Comparison of ENCODE assay signal across 8 cellular contexts in the genomic region with DNA sequence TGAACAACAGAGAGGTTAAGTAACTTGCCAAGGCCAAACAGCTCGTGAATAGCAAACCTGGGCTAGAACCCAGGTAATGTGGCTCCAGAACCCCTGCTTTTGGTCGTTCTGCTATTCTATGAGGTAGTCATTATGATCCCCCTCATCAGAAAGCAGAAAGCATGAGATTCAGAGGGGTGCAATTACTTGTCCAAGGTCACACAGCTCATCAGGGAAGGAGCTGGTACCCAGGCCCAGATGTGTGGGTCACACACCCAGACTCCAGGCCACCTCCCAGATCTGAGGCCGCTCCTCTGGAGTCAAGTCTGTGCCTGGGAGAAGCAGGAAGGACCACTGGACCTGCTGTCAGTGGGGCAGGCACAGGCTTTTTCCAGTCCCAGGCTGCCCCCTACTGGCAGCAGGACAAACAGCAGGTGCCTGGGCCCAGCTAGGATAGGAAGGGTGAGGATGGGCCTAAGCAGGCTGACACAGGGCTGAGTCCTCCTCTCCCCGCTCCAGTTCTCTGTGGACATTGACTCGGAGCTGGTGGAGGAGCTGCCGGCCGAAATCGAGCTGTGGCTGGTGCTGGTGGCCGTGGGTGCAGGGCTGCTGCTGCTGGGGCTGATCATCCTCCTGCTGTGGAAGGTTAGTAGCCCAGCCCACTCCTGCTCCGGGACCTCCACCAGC. TPM values are rescaled to one million over a fixed set of nuclear protein-coding genes. Genes with fewer than 3 reads are reported as not detected.
A peak's percentile ranks its signal among the peaks of the same experiment; 100 is the strongest.
DNase-seq lines count a peak whose midpoint lies in the region; ATAC-seq lines count a peak whose summit lies in the region.

No MANE protein-coding gene starts in this region.

- POLR2A ChIA-PET in activated CD4-positive, alpha-beta memory T cell treated with anti-CD3 and anti-CD28 coated beads, Interleukin-2, amount 10 ng/mL, durations not matched to agents 7 days and 5 days (lab: Charles Lee), result interaction anchor here (0.9 kb wide), 1 partner anchor 9 kb away, joined by 3 read pairs; no protein-coding TSS in a partner anchor

- CTCF ChIA-PET in activated CD4-positive, alpha-beta memory T cell treated with anti-CD3 and anti-CD28 coated beads, Interleukin-2, amount 10 ng/mL, durations not matched to agents 7 days and 5 days (lab: Charles Lee), result interaction anchor here (0.6 to 3.1 kb wide), 28 partner anchors 9 to 416 kb away, joined by 3 to 73 read pairs (median 3); a partner anchor contains a TSS

- H3K4me1 Mint-ChIP-seq in activated CD4-positive, alpha-beta memory T cell treated with anti-CD3 and anti-CD28 coated beads, Interleukin-2, amount 10 ng/mL, durations not matched to agents 7 days and 5 days, result no peaks in the 10 kb centered on the region

- H3K27me3 Mint-ChIP-seq in activated CD4-positive, alpha-beta memory T cell treated with anti-CD3 and anti-CD28 coated beads, Interleukin-2, amount 10 ng/mL, durations not matched to agents 7 days and 5 days, result no peaks in the 10 kb centered on the region

- no peaks in the 10 kb centered on the region for H3K36me3 Mint-ChIP-seq in activated CD4-positive, alpha-beta memory T cell treated with anti-CD3 and anti-CD28 coated beads, Interleukin-2, amount 10 ng/mL, durations not matched to agents 7 days and 5 days (ENCODE audit: low read depth)

- no peak overlapping the region for H3K4me3 Mint-ChIP-seq in activated CD4-positive, alpha-beta memory T cell treated with anti-CD3 and anti-CD28 coated beads, Interleukin-2, amount 10 ng/mL, durations not matched to agents 7 days and 5 days

- no peak overlapping the region for H3K27ac Mint-ChIP-seq in activated CD4-positive, alpha-beta memory T cell treated with anti-CD3 and anti-CD28 coated beads, Interleukin-2, amount 10 ng/mL, durations not matched to agents 7 days and 5 days

- ATAC-seq in HG02885 (IDR thresholded peaks at IDR 0.05; ENCODE audit: poor library complexity, unreplicated experiment) (peak; percentile 66), HG02763 (IDR thresholded peaks at IDR 0.05; ENCODE audit: unreplicated experiment) (no peak)

- DNase-seq in DMS79 treated with DMSO at 0.1 percent for 48 hours (lab: John Stamatoyannopoulos, UW), result peak; percentile 15
- peak; percentile 79 for DNase-seq in NCI-H774 (lab: John Stamatoyannopoulos, UW)
- DNase-seq in activated CD4-positive, alpha-beta memory T cell treated with anti-CD3 and anti-CD28 coated beads, Interleukin-2, amount 10 ng/mL, durations not matched to agents 7 days and 5 days, result peak; percentile 83
- DNase-seq in effector CD8-positive, alpha-beta T cell (lab: John Stamatoyannopoulos, UW), result peak; percentile 63
- DNase-seq in mucosa of gallbladder (ENCODE audit: low spot score), result peak; percentile 65
- peak; percentile 50 to 52 for DNase-seq in stimulated activated CD8-positive, alpha-beta memory T cell treated with anti-CD3 and anti-CD28 coated beads, Interleukin-7, amount 100 ng/mL, for 4 hours (ENCODE audit: low read depth in 2 of 2)

- H3K9me3 Mint-ChIP-seq in activated CD4-positive, alpha-beta memory T cell treated with anti-CD3 and anti-CD28 coated beads, Interleukin-2, amount 10 ng/mL, durations not matched to agents 7 days and 5 days, result no peaks in the 10 kb centered on the region

RNA-seq across cellular contexts. Expression of a gene that starts 7.8 kb away (rescaled TPM):
- 10 to 100 TPM; 19.6 to 23.4 TPM for total RNA-seq in activated CD4-positive, alpha-beta memory T cell treated with anti-CD3 and anti-CD28 coated beads, Interleukin-2, amount 10 ng/mL, durations not matched to agents 7 days and 5 days
- 64.7 TPM for total RNA-seq in mucosa of gallbladder

RNA-seq across cellular contexts. Expression of a gene that starts 31.5 kb away (rescaled TPM):
- 10 to 100 TPM; 12.5 to 13.4 TPM for total RNA-seq in activated CD4-positive, alpha-beta memory T cell treated with anti-CD3 and anti-CD28 coated beads, Interleukin-2, amount 10 ng/mL, durations not matched to agents 7 days and 5 days
- total RNA-seq in mucosa of gallbladder, result 134 TPM

RNA-seq across cellular contexts. Expression of a gene that starts 42.6 kb away (rescaled TPM):
- 1 to 10 TPM in 1 of 2 experiments, under 1 TPM in 1; 0.68 to 1.3 TPM for total RNA-seq in activated CD4-positive, alpha-beta memory T cell treated with anti-CD3 and anti-CD28 coated beads, Interleukin-2, amount 10 ng/mL, durations not matched to agents 7 days and 5 days
- total RNA-seq in mucosa of gallbladder, result 8.8 TPM

Comparison
In these comparisons a context has a peak if more than half of its experiments do, and no peak if none do; other contexts are left out.
1. DNase-seq: peak in every context shown above with its lines; median percentile 83 in activated CD4-positive, alpha-beta memory T cell treated with anti-CD3 and anti-CD28 coated beads, Interleukin-2, amount 10 ng/mL, durations not matched to agents 7 days and 5 days; 79 in NCI-H774; 65 in mucosa of gallbladder; 63 in effector CD8-positive, alpha-beta T cell; 51 in stimulated activated CD8-positive, alpha-beta memory T cell treated with anti-CD3 and anti-CD28 coated beads, Interleukin-7, amount 100 ng/mL, for 4 hours; 15 in DMS79 treated with DMSO at 0.1 percent for 48 hours.